In the genomic region with DNA sequence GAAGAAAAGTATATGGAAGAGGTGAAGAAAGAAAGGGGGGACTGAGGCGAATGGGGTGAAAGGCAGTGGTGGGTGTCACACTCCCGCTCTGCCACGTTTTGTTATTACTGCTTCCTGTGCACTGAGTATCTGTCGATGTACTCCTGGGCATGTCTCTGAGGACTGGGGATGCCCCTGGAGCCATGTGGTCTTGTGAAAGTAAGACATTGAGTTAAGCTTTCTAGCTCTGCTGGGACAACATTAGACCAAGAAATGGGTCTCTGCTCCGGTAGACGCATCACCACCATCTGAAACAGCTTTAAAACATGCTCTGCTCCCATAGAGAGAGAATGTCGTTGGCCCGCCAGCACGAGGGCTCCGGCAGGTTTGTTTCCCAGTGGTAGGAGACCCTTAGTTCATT, we compare ENCODE assay signal across 18 cellular contexts. TPM values are rescaled to one million over a fixed set of nuclear protein-coding genes. Genes with fewer than 3 reads are reported as not detected.
DNase-seq lines count a peak whose midpoint lies in the region; ATAC-seq, FAIRE-seq and TF ChIP-seq lines count a peak whose summit lies in the region.
"Had no signal": no experiment of that assay in that cellular context is flagged by ENCODE, and none has a peak within 500 bp of the region (broad histone marks: within the 10 kb centered on the region; RNA-seq: fewer than 3 reads in every experiment).

No MANE protein-coding gene starts in this region.

- DNase-seq in GM18507 (ENCODE audit: extremely low spot score, insufficient read length, low read depth) = no peak
- peak; percentile 32 for DNase-seq in activated naive CD8-positive, alpha-beta T cell treated with anti-CD3 and anti-CD28 coated beads, Interleukin-2, amount 10 ng/mL, durations not matched to agents 7 days and 5 days
- DNase-seq in HEK293T (ENCODE audit: extremely low spot score) = no peak
- no peak for DNase-seq in cardiac septum (ENCODE audit: low spot score)
- DNase-seq in midbrain (lab: John Stamatoyannopoulos, UW) = no peak
- DNase-seq in SKM-1 treated with dmso at 0.1 percent for 144 hours (lab: John Stamatoyannopoulos, UW; ENCODE audit: unreplicated experiment) = no peak
- DNase-seq: activated CD4-positive, CD25-positive, alpha-beta regulatory T cell; C1 segment of cervical spinal cord; DMS53; mesendoderm; NCI-H1417; NCI-H345; sigmoid colon; SK-N-SH had no signal

- ATAC-seq in GM19463 (IDR thresholded peaks at IDR 0.05; ENCODE audit: unreplicated experiment) (peak; percentile 49), HG03196 (IDR thresholded peaks at IDR 0.05; ENCODE audit: unreplicated experiment) (peak; percentile 43)
- ATAC-seq in activated naive CD8-positive, alpha-beta T cell treated with anti-CD3 and anti-CD28 coated beads, Interleukin-2, amount 10 ng/mL, durations not matched to agents 7 days and 5 days (ENCODE audit: low read depth) = no peak
- ATAC-seq: K562 had no signal

- CTCF ChIA-PET in HEK293T (lab: Yijun Ruan, JAX) = no interaction called here

- peak; percentile 76 for FAIRE-seq in GM18507 (lab: Jason Lieb, UNC)
- FAIRE-seq: frontal cortex, K562 had no signal

- POLR2A ChIA-PET in activated naive CD8-positive, alpha-beta T cell treated with anti-CD3 and anti-CD28 coated beads, Interleukin-2, amount 10 ng/mL, durations not matched to agents 7 days and 5 days (lab: Charles Lee) = interaction anchor here (0.9 to 2.2 kb wide), 12 partner anchors 9 to 94 kb away, joined by 3 to 19 read pairs (median 4); a partner anchor contains a TSS
- POLR2A ChIA-PET in HEK293T (lab: Yijun Ruan, JAX) = no interaction called here

- H3K27me3 Mint-ChIP-seq in activated naive CD8-positive, alpha-beta T cell treated with anti-CD3 and anti-CD28 coated beads, Interleukin-2, amount 10 ng/mL, durations not matched to agents 7 days and 5 days = no peaks in the 10 kb centered on the region

- H3K4me3 Mint-ChIP-seq in activated naive CD8-positive, alpha-beta T cell treated with anti-CD3 and anti-CD28 coated beads, Interleukin-2, amount 10 ng/mL, durations not matched to agents 7 days and 5 days = peak overlapping the region; percentile 23

- H3K9me3 Mint-ChIP-seq in activated naive CD8-positive, alpha-beta T cell treated with anti-CD3 and anti-CD28 coated beads, Interleukin-2, amount 10 ng/mL, durations not matched to agents 7 days and 5 days = no peaks in the 10 kb centered on the region

- H3K4me1 Mint-ChIP-seq in activated naive CD8-positive, alpha-beta T cell treated with anti-CD3 and anti-CD28 coated beads, Interleukin-2, amount 10 ng/mL, durations not matched to agents 7 days and 5 days = peaks cover 60% of the 10 kb centered on the region

- H3K36me3 Mint-ChIP-seq in activated naive CD8-positive, alpha-beta T cell treated with anti-CD3 and anti-CD28 coated beads, Interleukin-2, amount 10 ng/mL, durations not matched to agents 7 days and 5 days = no peaks in the 10 kb centered on the region

- peak overlapping the region; percentile 70 for H3K27ac Mint-ChIP-seq in activated naive CD8-positive, alpha-beta T cell treated with anti-CD3 and anti-CD28 coated beads, Interleukin-2, amount 10 ng/mL, durations not matched to agents 7 days and 5 days

- intact Hi-C loops in cardiac septum (cut with DNase I) = no loop called here

TF ChIP-seq in HEK293T, 16 proteins besides CTCF, POLR2A, EP300 and RAD21:
- TF ChIP-seq ARNT (IDR thresholded peaks at IDR 0.05) = no peak

RNA-seq across cellular contexts. Expression of a gene that starts 40.0 kb away (rescaled TPM):
- 10 to 100 TPM; 94.2 to 95.1 TPM for total RNA-seq in activated naive CD8-positive, alpha-beta T cell treated with anti-CD3 and anti-CD28 coated beads, Interleukin-2, amount 10 ng/mL, durations not matched to agents 7 days and 5 days
- 0.89 TPM for total RNA-seq in cardiac septum
- total RNA-seq: frontal cortex had no signal

Comparison
In these comparisons a context has a peak if more than half of its experiments do, and no peak if none do; other contexts are left out.
1. RNA of a gene that starts 40.0 kb away (total RNA-seq): 94.2 to 95.1 TPM in activated naive CD8-positive, alpha-beta T cell treated with anti-CD3 and anti-CD28 coated beads, Interleukin-2, amount 10 ng/mL, durations not matched to agents 7 days and 5 days; 0.89 TPM in cardiac septum (single experiment); every median in the first group is over 10 times any median in the second.